Comparison of ENCODE assay signal across 1 cellular context in the genomic region with DNA sequence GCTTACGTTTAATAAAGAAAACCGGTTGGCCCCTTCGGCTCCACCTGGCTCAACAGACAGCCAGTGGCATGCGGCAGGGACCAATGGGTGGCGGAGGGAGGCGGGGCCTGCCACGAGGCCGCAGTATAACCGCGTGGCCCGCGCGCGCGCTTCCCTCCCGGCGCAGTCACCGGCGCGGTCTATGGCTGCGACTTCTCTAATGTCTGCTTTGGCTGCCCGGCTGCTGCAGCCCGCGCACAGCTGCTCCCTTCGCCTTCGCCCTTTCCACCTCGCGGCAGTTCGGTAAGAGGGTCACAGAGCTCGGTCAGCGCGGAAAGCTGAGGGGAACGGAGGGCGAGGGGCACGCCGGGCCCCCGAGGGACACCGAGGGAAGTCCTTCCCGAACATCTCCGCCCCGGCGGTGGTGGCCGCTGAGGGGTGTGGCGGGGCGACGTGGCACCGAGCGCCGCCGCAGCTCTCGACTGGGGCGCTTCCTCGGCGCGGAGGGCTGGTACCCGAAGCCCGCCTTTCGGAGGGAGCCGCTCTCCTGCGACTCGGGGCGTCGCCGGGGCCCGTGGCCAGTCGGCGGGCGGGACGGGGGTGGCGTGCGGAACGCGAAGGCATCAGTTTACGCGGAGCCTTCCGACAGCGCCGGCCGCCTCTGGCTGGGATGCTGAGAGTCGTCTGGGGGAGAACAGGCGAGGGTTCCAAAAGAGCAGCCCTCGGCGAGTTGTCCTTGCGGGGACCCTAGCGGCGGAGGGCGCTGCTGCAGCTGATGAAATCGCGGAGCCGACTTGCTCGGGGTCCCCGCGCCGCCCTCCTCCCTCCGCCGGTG.
TF ChIP-seq lines count a peak whose summit lies in the region.

A gene (plus strand): TSS at position 155 of the 814 bp plus-strand sequence. CDS start 27 bp downstream, at position 182.

TF ChIP-seq in HepG2, 621 proteins besides CTCF, POLR2A, EP300 and RAD21 (continued from another document and continues in another):
- no peak for TF ChIP-seq HMGA1 (CRISPR knock-in tag; conservative IDR thresholded peaks at IDR 0.05)
- TF ChIP-seq, protein P1, sequence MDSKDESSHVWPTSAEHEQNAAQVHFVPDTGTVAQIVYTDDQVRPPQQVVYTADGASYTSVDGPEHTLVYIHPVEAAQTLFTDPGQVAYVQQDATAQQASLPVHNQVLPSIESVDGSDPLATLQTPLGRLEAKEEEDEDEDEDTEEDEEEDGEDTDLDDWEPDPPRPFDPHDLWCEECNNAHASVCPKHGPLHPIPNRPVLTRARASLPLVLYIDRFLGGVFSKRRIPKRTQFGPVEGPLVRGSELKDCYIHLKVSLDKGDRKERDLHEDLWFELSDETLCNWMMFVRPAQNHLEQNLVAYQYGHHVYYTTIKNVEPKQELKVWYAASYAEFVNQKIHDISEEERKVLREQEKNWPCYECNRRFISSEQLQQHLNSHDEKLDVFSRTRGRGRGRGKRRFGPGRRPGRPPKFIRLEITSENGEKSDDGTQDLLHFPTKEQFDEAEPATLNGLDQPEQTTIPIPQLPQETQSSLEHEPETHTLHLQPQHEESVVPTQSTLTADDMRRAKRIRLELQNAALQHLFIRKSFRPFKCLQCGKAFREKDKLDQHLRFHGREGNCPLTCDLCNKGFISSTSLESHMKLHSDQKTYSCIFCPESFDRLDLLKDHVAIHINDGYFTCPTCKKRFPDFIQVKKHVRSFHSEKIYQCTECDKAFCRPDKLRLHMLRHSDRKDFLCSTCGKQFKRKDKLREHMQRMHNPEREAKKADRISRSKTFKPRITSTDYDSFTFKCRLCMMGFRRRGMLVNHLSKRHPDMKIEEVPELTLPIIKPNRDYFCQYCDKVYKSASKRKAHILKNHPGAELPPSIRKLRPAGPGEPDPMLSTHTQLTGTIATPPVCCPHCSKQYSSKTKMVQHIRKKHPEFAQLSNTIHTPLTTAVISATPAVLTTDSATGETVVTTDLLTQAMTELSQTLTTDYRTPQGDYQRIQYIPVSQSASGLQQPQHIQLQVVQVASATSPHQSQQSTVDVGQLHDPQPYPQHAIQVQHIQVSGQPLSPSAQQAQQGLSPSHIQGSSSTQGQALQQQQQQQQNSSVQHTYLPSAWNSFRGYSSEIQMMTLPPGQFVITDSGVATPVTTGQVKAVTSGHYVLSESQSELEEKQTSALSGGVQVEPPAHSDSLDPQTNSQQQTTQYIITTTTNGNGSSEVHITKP (CRISPR knock-in tag; IDR thresholded peaks at IDR 0.05; ENCODE audit: low read depth) = no peak
- TF ChIP-seq ZNF260 (CRISPR knock-in tag; IDR thresholded peaks at IDR 0.05; ENCODE audit: borderline replicate concordance, low read depth) = no peak
- TF ChIP-seq, protein P2, sequence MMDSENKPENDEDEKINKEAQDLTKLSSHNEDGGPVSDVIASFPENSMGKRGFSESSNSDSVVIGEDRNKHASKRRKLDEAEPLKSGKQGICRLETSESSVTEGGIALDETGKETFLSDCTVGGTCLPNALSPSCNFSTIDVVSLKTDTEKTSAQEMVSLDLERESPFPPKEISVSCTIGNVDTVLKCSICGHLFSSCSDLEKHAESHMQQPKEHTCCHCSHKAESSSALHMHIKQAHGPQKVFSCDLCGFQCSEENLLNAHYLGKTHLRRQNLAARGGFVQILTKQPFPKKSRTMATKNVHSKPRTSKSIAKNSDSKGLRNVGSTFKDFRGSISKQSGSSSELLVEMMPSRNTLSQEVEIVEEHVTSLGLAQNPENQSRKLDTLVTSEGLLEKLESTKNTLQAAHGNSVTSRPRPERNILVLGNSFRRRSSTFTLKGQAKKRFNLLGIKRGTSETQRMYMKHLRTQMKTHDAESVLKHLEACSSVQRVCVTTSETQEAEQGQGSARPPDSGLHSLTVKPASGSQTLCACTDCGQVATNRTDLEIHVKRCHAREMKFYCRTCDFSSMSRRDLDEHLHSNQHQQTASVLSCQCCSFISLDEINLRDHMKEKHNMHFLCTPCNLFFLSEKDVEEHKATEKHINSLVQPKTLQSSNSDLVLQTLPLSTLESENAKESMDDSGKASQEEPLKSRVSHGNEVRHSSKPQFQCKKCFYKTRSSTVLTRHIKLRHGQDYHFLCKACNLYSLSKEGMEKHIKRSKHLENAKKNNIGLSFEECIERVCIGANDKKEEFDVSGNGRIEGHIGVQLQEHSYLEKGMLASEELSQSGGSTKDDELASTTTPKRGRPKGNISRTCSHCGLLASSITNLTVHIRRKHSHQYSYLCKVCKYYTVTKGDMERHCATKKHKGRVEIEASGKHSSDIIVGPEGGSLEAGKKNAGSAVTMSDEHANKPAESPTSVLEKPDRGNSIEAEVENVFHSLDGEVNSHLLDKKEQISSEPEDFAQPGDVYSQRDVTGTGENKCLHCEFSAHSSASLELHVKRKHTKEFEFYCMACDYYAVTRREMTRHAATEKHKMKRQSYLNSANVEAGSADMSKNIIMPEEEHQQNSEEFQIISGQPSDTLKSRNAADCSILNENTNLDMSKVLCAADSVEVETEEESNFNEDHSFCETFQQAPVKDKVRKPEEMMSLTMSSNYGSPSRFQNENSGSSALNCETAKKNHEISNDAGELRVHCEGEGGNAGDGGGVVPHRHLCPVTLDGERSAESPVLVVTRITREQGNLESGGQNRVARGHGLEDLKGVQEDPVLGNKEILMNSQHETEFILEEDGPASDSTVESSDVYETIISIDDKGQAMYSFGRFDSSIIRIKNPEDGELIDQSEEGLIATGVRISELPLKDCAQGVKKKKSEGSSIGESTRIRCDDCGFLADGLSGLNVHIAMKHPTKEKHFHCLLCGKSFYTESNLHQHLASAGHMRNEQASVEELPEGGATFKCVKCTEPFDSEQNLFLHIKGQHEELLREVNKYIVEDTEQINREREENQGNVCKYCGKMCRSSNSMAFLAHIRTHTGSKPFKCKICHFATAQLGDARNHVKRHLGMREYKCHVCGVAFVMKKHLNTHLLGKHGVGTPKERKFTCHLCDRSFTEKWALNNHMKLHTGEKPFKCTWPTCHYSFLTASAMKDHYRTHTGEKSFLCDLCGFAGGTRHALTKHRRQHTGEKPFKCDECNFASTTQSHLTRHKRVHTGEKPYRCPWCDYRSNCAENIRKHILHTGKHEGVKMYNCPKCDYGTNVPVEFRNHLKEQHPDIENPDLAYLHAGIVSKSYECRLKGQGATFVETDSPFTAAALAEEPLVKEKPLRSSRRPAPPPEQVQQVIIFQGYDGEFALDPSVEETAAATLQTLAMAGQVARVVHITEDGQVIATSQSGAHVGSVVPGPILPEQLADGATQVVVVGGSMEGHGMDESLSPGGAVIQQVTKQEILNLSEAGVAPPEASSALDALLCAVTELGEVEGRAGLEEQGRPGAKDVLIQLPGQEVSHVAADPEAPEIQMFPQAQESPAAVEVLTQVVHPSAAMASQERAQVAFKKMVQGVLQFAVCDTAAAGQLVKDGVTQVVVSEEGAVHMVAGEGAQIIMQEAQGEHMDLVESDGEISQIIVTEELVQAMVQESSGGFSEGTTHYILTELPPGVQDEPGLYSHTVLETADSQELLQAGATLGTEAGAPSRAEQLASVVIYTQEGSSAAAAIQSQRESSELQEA (CRISPR knock-in tag; IDR thresholded peaks at IDR 0.05; ENCODE audit: not compliant biosample characterization) = peak; percentile 88
- TF ChIP-seq TCF7L2 (IDR thresholded peaks at IDR 0.05; ENCODE audit: low read depth, low read length) = no peak
- TF ChIP-seq JUN (CRISPR knock-in tag; IDR thresholded peaks at IDR 0.05) = peak; percentile 80; the same call in 1 of the 2 replicates
- peak; percentile 69; the same call in 1 of the 2 replicates for TF ChIP-seq MED13 (CRISPR knock-in tag; IDR thresholded peaks at IDR 0.05)
- no peak; the same call in 1 of the 2 replicates for TF ChIP-seq ZBTB42 (CRISPR knock-in tag; IDR thresholded peaks at IDR 0.05)
- no peak; the same call in 1 of the 2 replicates for TF ChIP-seq ISL2 (CRISPR knock-in tag; IDR thresholded peaks at IDR 0.05)
- TF ChIP-seq AGO2 (optimal IDR thresholded peaks at IDR 0.05; ENCODE audit: low read depth, low read length) = peak; percentile 94
- peak; percentile 72; the same call in 1 of the 2 replicates for TF ChIP-seq TBX2 (CRISPR knock-in tag; IDR thresholded peaks at IDR 0.05; ENCODE audit: borderline replicate concordance)
- TF ChIP-seq FOXA3 (CRISPR knock-in tag; IDR thresholded peaks at IDR 0.05) = peak; percentile 40; the same call in 1 of the 2 replicates
- TF ChIP-seq PTBP1 (IDR thresholded peaks at IDR 0.05; ENCODE audit: low read depth, low read length, poor library complexity, severe bottlenecking) = no peak
- TF ChIP-seq YEATS2 (CRISPR knock-in tag; IDR thresholded peaks at IDR 0.05; ENCODE audit: borderline replicate concordance) = peak; percentile 12; the same call in 1 of the 2 replicates
- no peak for TF ChIP-seq IKZF1 (IDR thresholded peaks at IDR 0.05)
- TF ChIP-seq ZNF224 (CRISPR knock-in tag; IDR thresholded peaks at IDR 0.05) = peak; percentile 29; the same call in 1 of the 2 replicates
- TF ChIP-seq HOXA5 (CRISPR knock-in tag; IDR thresholded peaks at IDR 0.05) = peak; percentile 89
- TF ChIP-seq, protein P3, sequence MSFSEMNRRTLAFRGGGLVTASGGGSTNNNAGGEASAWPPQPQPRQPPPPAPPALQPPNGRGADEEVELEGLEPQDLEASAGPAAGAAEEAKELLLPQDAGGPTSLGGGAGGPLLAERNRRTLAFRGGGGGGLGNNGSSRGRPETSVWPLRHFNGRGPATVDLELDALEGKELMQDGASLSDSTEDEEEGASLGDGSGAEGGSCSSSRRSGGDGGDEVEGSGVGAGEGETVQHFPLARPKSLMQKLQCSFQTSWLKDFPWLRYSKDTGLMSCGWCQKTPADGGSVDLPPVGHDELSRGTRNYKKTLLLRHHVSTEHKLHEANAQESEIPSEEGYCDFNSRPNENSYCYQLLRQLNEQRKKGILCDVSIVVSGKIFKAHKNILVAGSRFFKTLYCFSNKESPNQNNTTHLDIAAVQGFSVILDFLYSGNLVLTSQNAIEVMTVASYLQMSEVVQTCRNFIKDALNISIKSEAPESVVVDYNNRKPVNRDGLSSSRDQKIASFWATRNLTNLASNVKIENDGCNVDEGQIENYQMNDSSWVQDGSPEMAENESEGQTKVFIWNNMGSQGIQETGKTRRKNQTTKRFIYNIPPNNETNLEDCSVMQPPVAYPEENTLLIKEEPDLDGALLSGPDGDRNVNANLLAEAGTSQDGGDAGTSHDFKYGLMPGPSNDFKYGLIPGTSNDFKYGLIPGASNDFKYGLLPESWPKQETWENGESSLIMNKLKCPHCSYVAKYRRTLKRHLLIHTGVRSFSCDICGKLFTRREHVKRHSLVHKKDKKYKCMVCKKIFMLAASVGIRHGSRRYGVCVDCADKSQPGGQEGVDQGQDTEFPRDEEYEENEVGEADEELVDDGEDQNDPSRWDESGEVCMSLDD (CRISPR knock-in tag; IDR thresholded peaks at IDR 0.05; ENCODE audit: borderline replicate concordance) = peak; percentile 67; the same call in 1 of the 2 replicates
- TF ChIP-seq YY1 (IDR thresholded peaks at IDR 0.05; ENCODE audit: insufficient read depth, insufficient replicate concordance, low read depth, low read length) = peak; percentile 74
- no peak for TF ChIP-seq LCORL (IDR thresholded peaks at IDR 0.05)
- peak; percentile 88 for TF ChIP-seq LCORL (CRISPR knock-in tag; IDR thresholded peaks at IDR 0.05)
- TF ChIP-seq NFYC (CRISPR knock-in tag; IDR thresholded peaks at IDR 0.05) = peak; percentile 91
- peak; percentile 58 for TF ChIP-seq BORCS8-MEF2B (CRISPR knock-in tag; IDR thresholded peaks at IDR 0.05)
- TF ChIP-seq, protein P4, sequence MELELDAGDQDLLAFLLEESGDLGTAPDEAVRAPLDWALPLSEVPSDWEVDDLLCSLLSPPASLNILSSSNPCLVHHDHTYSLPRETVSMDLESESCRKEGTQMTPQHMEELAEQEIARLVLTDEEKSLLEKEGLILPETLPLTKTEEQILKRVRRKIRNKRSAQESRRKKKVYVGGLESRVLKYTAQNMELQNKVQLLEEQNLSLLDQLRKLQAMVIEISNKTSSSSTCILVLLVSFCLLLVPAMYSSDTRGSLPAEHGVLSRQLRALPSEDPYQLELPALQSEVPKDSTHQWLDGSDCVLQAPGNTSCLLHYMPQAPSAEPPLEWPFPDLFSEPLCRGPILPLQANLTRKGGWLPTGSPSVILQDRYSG (CRISPR knock-in tag; IDR thresholded peaks at IDR 0.05) = 0 out of 2 replicates have a peak, but pooled peaks have one; percentile 81
- peak; percentile 95 for TF ChIP-seq PAX8 (CRISPR knock-in tag; IDR thresholded peaks at IDR 0.05; ENCODE audit: borderline replicate concordance)
- TF ChIP-seq, protein P5, sequence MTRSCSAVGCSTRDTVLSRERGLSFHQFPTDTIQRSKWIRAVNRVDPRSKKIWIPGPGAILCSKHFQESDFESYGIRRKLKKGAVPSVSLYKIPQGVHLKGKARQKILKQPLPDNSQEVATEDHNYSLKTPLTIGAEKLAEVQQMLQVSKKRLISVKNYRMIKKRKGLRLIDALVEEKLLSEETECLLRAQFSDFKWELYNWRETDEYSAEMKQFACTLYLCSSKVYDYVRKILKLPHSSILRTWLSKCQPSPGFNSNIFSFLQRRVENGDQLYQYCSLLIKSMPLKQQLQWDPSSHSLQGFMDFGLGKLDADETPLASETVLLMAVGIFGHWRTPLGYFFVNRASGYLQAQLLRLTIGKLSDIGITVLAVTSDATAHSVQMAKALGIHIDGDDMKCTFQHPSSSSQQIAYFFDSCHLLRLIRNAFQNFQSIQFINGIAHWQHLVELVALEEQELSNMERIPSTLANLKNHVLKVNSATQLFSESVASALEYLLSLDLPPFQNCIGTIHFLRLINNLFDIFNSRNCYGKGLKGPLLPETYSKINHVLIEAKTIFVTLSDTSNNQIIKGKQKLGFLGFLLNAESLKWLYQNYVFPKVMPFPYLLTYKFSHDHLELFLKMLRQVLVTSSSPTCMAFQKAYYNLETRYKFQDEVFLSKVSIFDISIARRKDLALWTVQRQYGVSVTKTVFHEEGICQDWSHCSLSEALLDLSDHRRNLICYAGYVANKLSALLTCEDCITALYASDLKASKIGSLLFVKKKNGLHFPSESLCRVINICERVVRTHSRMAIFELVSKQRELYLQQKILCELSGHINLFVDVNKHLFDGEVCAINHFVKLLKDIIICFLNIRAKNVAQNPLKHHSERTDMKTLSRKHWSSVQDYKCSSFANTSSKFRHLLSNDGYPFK (CRISPR knock-in tag; IDR thresholded peaks at IDR 0.05; ENCODE audit: borderline replicate concordance) = peak; percentile 79; the same call in 1 of the 2 replicates
- peak; percentile 94 for TF ChIP-seq MEF2D (CRISPR knock-in tag; IDR thresholded peaks at IDR 0.05)
- peak; percentile 36; the same call in 1 of the 2 replicates for TF ChIP-seq RARA (CRISPR knock-in tag; IDR thresholded peaks at IDR 0.05)
- TF ChIP-seq, protein P6, sequence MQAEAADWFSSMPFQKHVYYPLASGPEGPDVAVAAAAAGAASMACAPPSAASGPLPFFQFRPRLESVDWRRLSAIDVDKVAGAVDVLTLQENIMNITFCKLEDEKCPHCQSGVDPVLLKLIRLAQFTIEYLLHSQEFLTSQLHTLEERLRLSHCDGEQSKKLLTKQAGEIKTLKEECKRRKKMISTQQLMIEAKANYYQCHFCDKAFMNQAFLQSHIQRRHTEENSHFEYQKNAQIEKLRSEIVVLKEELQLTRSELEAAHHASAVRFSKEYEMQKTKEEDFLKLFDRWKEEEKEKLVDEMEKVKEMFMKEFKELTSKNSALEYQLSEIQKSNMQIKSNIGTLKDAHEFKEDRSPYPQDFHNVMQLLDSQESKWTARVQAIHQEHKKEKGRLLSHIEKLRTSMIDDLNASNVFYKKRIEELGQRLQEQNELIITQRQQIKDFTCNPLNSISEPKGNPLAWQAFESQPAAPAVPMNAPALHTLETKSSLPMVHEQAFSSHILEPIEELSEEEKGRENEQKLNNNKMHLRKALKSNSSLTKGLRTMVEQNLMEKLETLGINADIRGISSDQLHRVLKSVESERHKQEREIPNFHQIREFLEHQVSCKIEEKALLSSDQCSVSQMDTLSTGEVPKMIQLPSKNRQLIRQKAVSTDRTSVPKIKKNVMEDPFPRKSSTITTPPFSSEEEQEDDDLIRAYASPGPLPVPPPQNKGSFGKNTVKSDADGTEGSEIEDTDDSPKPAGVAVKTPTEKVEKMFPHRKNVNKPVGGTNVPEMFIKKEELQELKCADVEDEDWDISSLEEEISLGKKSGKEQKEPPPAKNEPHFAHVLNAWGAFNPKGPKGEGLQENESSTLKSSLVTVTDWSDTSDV (CRISPR knock-in tag; IDR thresholded peaks at IDR 0.05) = peak; percentile 65; the same call in 1 of the 2 replicates
